8 cellular contexts compared by ENCODE assay signal in genomic region chr3:50246517-50246954, GRCh38. TPM values are rescaled to one million over a fixed set of nuclear protein-coding genes. Genes with fewer than 3 reads are reported as not detected.
DNase-seq lines count a peak whose midpoint lies in the region; ATAC-seq and TF ChIP-seq lines count a peak whose summit lies in the region.

No MANE protein-coding gene starts in this region.

- no peaks in the 10 kb centered on the region for H4K20me1 ChIP-seq in mammary epithelial cell (ENCODE audit: insufficient read depth, low read length)

- H3K79me2 ChIP-seq in mammary epithelial cell (ENCODE audit: insufficient read depth, low read length): peaks cover 86% of the 10 kb centered on the region

- H3K9me3 ChIP-seq in mammary epithelial cell (replicated peaks; ENCODE audit: insufficient read depth, low read length) (no peaks in the 10 kb centered on the region), lower lobe of right lung (no peaks in the 10 kb centered on the region)

- no peak overlapping the region for H2AFZ ChIP-seq in mammary epithelial cell (ENCODE audit: low read depth, low read length)

- H3K4me1 ChIP-seq in mammary epithelial cell (ENCODE audit: insufficient read depth, low read length) (peaks cover 75% of the 10 kb centered on the region), lower lobe of right lung (peaks cover 100% of the 10 kb centered on the region)

- dilution Hi-C loops in mammary epithelial cell (cut with HindIII; ENCODE audit: low sequenced_read_pairs): loop anchor here (5.0 kb wide), 1 partner anchor 94 kb away; no protein-coding TSS in a partner anchor

- BruUV-seq in mammary epithelial cell (replicated peaks; lab: Mats Ljungman, UMichigan): no TSS peak

- H3K27me3 ChIP-seq in HL-60 (ENCODE audit: insufficient read depth, poor library complexity, severe bottlenecking) (no peaks in the 10 kb centered on the region), mammary epithelial cell (ENCODE audit: insufficient read depth, low read length) (no peaks in the 10 kb centered on the region), lower lobe of right lung (ENCODE audit: low read depth) (no peaks in the 10 kb centered on the region)

- H3K36me3 ChIP-seq in mammary epithelial cell (ENCODE audit: insufficient read depth, low read length): no peaks in the 10 kb centered on the region
- peaks cover 61% of the 10 kb centered on the region for H3K36me3 ChIP-seq in lower lobe of right lung

- TF ChIP-seq CTCF in 22Rv1 (IDR thresholded peaks at IDR 0.05) (peak; percentile 72), HL-60 (IDR thresholded peaks at IDR 0.05; ENCODE audit: insufficient read depth, low read length) (no peak), VCaP (conservative IDR thresholded peaks at IDR 0.05) (no peak; the same call in 1 of the 2 replicates), mammary epithelial cell (conservative IDR thresholded peaks at IDR 0.05 in 1 of 2, IDR thresholded peaks at IDR 0.05 in 1 of 2; ENCODE audit: extremely low read depth in 1 of 2, insufficient read depth in 1 of 2, low read depth in 1 of 2, low read length in 2 of 2) (no peak), lower lobe of right lung (IDR thresholded peaks at IDR 0.05) (peak; percentile 28)

- peak overlapping the region; percentile 43 for H3K9ac ChIP-seq in mammary epithelial cell (ENCODE audit: insufficient read depth, low read length)

- no peak overlapping the region for H3K27ac ChIP-seq in 22Rv1
- H3K27ac ChIP-seq in HL-60 (replicated peaks): peak overlapping the region; percentile 74
- peak overlapping the region; percentile 77 for H3K27ac ChIP-seq in VCaP
- peak overlapping the region; percentile 75 for H3K27ac ChIP-seq in mammary epithelial cell (ENCODE audit: insufficient read depth, low read depth, low read length)
- peak overlapping the region; percentile 96 for H3K27ac ChIP-seq in lower lobe of right lung

- CTCF ChIA-PET in mammary epithelial cell (lab: Charles Lee; ENCODE audit: low non-redundant PET): interaction anchor here (0.6 to 1.1 kb wide), 11 partner anchors 9 to 428 kb away, joined by 3 to 13 read pairs (median 4); partner anchors contain the start of genes DOCK3 and GNAI2

- in situ Hi-C loops in mammary epithelial cell (cut with MboI; ENCODE audit: low sequenced_read_pairs in 2 of 2): no loop called here

- WGBS in mammary epithelial cell (ENCODE audit: low coverage, missing lambda C conversion rate): 0% methylated on average over 5 of the region's 10 CpGs

- H3K4me2 ChIP-seq in mammary epithelial cell (ENCODE audit: insufficient read depth, low read depth, low read length): peak overlapping the region; percentile 74

- peak overlapping the region; percentile 41 for H3K4me3 ChIP-seq in HL-60 (replicated peaks; ENCODE audit: insufficient read depth, low read length)
- H3K4me3 ChIP-seq in mammary epithelial cell (replicated peaks in 1 of 3; ENCODE audit: insufficient read depth in 1 of 3, low read depth in 2 of 3, low read length in 3 of 3): peak overlapping the region in 2 of 3 experiments; percentile 19 to 41
- peak overlapping the region; percentile 52 for H3K4me3 ChIP-seq in lower lobe of right lung

- peak in 1 of 2 experiments; percentile 92 for DNase-seq in HL-60 (ENCODE audit: low read depth in 1 of 2, low spot score in 1 of 2)
- DNase-seq in mammary epithelial cell: peak; percentile 99
- peak; percentile 74 for DNase-seq in lower lobe of right lung
- peak; percentile 86 to 88 for DNase-seq in stimulated activated CD8-positive, alpha-beta memory T cell treated with anti-CD3 and anti-CD28 coated beads, Interleukin-15, amount 100 ng/mL, for 48 hours (ENCODE audit: low read depth in 2 of 2)
- no peak for DNase-seq in NCI-H446 treated with DMSO at 0.1 percent for 48 hours (lab: John Stamatoyannopoulos, UW)

- intact Hi-C loops in mammary epithelial cell (cut with micrococcal nuclease): loop anchor here (1.0 to 2.0 kb wide), 6 partner anchors 8 to 54 kb away; partner anchors contain the start of gene IFRD2
- intact Hi-C loops in lower lobe of right lung (cut with DNase I): no loop called here

- ATAC-seq in GM19372 (IDR thresholded peaks at IDR 0.05; ENCODE audit: low read depth, unreplicated experiment): peak; percentile 65
- ATAC-seq in lower lobe of right lung: peak; percentile 52 to 54

RNA-seq across cellular contexts. Expression of gene GNAI2, which starts 10.5 kb away (rescaled TPM):
- total RNA-seq in mammary epithelial cell: 100 to 1,000 TPM; 176 to 235 TPM
- 511 TPM for polyA plus RNA-seq in mammary epithelial cell
- 320 TPM for polyA minus RNA-seq in mammary epithelial cell
- 372 TPM for total RNA-seq in lower lobe of right lung

RNA-seq across cellular contexts. Expression of gene SEMA3B, which starts 22.4 kb away (rescaled TPM):
- total RNA-seq in mammary epithelial cell: 10 to 100 TPM in 1 of 2 donors, 1 to 10 TPM in 1; 4.3 to 15.5 TPM
- 8.4 TPM for polyA plus RNA-seq in mammary epithelial cell
- polyA minus RNA-seq in mammary epithelial cell: 0.31 TPM
- total RNA-seq in lower lobe of right lung: 77.6 TPM

RNA-seq across cellular contexts. Expression of gene LSMEM2, which starts 32.4 kb away (rescaled TPM):
- total RNA-seq in mammary epithelial cell (under 1 TPM in 1 of 2 donors, not detected in 1; 0.19 TPM), lower lobe of right lung (not detected)
- polyA plus RNA-seq in mammary epithelial cell: 0.05 TPM
- not detected for polyA minus RNA-seq in mammary epithelial cell

RNA-seq across cellular contexts. Expression of gene SLC38A3, which starts 41.5 kb away (rescaled TPM):
- total RNA-seq in mammary epithelial cell (under 1 TPM in 1 of 2 donors, not detected in 1; 0.67 TPM), lower lobe of right lung (not detected)
- polyA plus RNA-seq in mammary epithelial cell: 0.06 TPM
- not detected for polyA minus RNA-seq in mammary epithelial cell

RNA-seq across cellular contexts. Expression of gene IFRD2, which starts 45.7 kb away (rescaled TPM):
- 100 to 1,000 TPM in 1 of 2 donors, 10 to 100 TPM in 1; 65.5 to 117 TPM for total RNA-seq in mammary epithelial cell
- polyA plus RNA-seq in mammary epithelial cell: 122 TPM
- 94.5 TPM for polyA minus RNA-seq in mammary epithelial cell
- 66.9 TPM for total RNA-seq in lower lobe of right lung

Comparison
In these comparisons a context has a peak if more than half of its experiments do, and no peak if none do; other contexts are left out.
1. CTCF ChIP-seq: peak in 22Rv1 (single experiment) and lower lobe of right lung (single experiment); none in HL-60 (single experiment), VCaP (single experiment) and mammary epithelial cell (0 of 2).
2. Peak in every context shown above with its lines, with median percentiles within 50 percentile points of each other: H3K4me3 ChIP-seq.